ENCODE assay signal across 8 cellular contexts in genomic region chr10:132536964-132537712, GRCh38. TPM values are rescaled to one million over a fixed set of nuclear protein-coding genes. Genes with fewer than 3 reads are reported as not detected.
DNase-seq lines count a peak whose midpoint lies in the region; ATAC-seq, FAIRE-seq and TF ChIP-seq lines count a peak whose summit lies in the region.

No MANE protein-coding gene starts in this region.

- dilution Hi-C loops in keratinocyte (cut with MboI; ENCODE audit: extremely low pct_ligation_motif_present, low sequenced_read_pairs): no loop called here

- peak overlapping the region; percentile 68 for H3K4me3 Mint-ChIP-seq in central memory CD8-positive, alpha-beta T cell

- no peaks in the 10 kb centered on the region for H3K9me3 ChIP-seq in keratinocyte (ENCODE audit: control insufficient read depth, low read depth, low read length)

- peaks cover 11% of the 10 kb centered on the region for H3K79me2 ChIP-seq in keratinocyte (ENCODE audit: control insufficient read depth, insufficient read depth, low read length)

- peak overlapping the region; percentile 96 for H3K4me2 ChIP-seq in keratinocyte (ENCODE audit: control insufficient read depth, extremely low read depth, insufficient read depth, low read depth, low read length)

- DNase-seq in AG08395 (ENCODE audit: low spot score): peak; percentile 100
- DNase-seq in NCI-H2171 treated with DMSO at 0.1 percent for 48 hours (lab: John Stamatoyannopoulos, UW): peak; percentile 92
- peak; percentile 100 for DNase-seq in activated CD4-positive, CD25-positive, alpha-beta regulatory T cell treated with anti-CD3 and anti-CD28 coated beads, Interleukin-2, amount 50 U/mL, for 16 hours (ENCODE audit: low read depth, low spot score)
- peak; percentile 100 for DNase-seq in central memory CD8-positive, alpha-beta T cell (ENCODE audit: low spot score in 2 of 2)
- peak; percentile 98 for DNase-seq in keratinocyte (ENCODE audit: low read depth, low spot score)
- DNase-seq in stimulated activated CD4-positive, alpha-beta T cell treated with anti-CD3 and anti-CD28 coated beads, Interleukin-12 subunit alpha, Interleukin-12 subunit beta, amount 100 ng/mL, for 48 hours (ENCODE audit: low read depth in 2 of 3, low spot score in 1 of 3): peak; percentile 100

- FAIRE-seq in keratinocyte (lab: Jason Lieb, UNC): no peak

- H3K27me3 ChIP-seq in keratinocyte (ENCODE audit: control insufficient read depth, extremely low read depth, insufficient read depth, low read length): no peaks in the 10 kb centered on the region

- TF ChIP-seq CTCF in keratinocyte (optimal IDR thresholded peaks at IDR 0.05 in 1 of 3, IDR thresholded peaks at IDR 0.05 in 1 of 3, conservative IDR thresholded peaks at IDR 0.05 in 1 of 3; ENCODE audit: extremely low read depth in 1 of 3, insufficient read depth in 2 of 3, low read length in 3 of 3): peak in 1 of 3 experiments; percentile 25

- H2AFZ ChIP-seq in keratinocyte (ENCODE audit: control insufficient read depth, low read length): peak overlapping the region; percentile 71

- H3K36me3 ChIP-seq in keratinocyte (ENCODE audit: control insufficient read depth in 2 of 2, extremely low read depth in 1 of 2, insufficient read depth in 2 of 2, low read length in 2 of 2): no peaks in the 10 kb centered on the region

- no peaks in the 10 kb centered on the region for H3K9me1 ChIP-seq in keratinocyte (ENCODE audit: control insufficient read depth, extremely low read depth, insufficient read depth, low read length)

- H3K27me3 Mint-ChIP-seq in central memory CD8-positive, alpha-beta T cell: peaks cover 11% of the 10 kb centered on the region

- peak overlapping the region; percentile 67 to 76 (median 71) for H3K4me3 ChIP-seq in keratinocyte (ENCODE audit: control insufficient read depth in 2 of 3, extremely low read depth in 1 of 3, insufficient read depth in 2 of 3, low read depth in 1 of 3, low read length in 3 of 3)

- no peak overlapping the region for H3K27ac Mint-ChIP-seq in central memory CD8-positive, alpha-beta T cell (ENCODE audit: low read depth)

- ATAC-seq in GM18873 (IDR thresholded peaks at IDR 0.05; ENCODE audit: low FRiP score, unreplicated experiment): peak; percentile 85
- ATAC-seq in HG03135 (IDR thresholded peaks at IDR 0.05; ENCODE audit: unreplicated experiment): peak; percentile 87
- peak; percentile 91 for ATAC-seq in central memory CD8-positive, alpha-beta T cell (replicated peaks; ENCODE audit: extremely low read depth, poor library complexity, severe bottlenecking)

- peaks cover 8% of the 10 kb centered on the region for H3K36me3 Mint-ChIP-seq in central memory CD8-positive, alpha-beta T cell (ENCODE audit: insufficient read depth)

- peak overlapping the region; percentile 64 for H3K9ac ChIP-seq in keratinocyte (ENCODE audit: control insufficient read depth, extremely low read depth, insufficient read depth, low read length)

- peak overlapping the region; percentile 20 for H3K27ac ChIP-seq in keratinocyte (ENCODE audit: control insufficient read depth, insufficient read depth, low read length)

- H3K9me3 Mint-ChIP-seq in central memory CD8-positive, alpha-beta T cell: no peaks in the 10 kb centered on the region

- H3K4me1 ChIP-seq in keratinocyte (ENCODE audit: control insufficient read depth, extremely low read depth, insufficient read depth, low read length): peaks cover 28% of the 10 kb centered on the region

- H3K4me1 Mint-ChIP-seq in central memory CD8-positive, alpha-beta T cell: peaks cover 37% of the 10 kb centered on the region

- peaks cover 6% of the 10 kb centered on the region for H4K20me1 ChIP-seq in keratinocyte (ENCODE audit: control insufficient read depth, extremely low read depth, insufficient read depth, low read length)

RNA-seq across cellular contexts. Expression of gene INPP5A, which starts 0.4 kb away (rescaled TPM):
- 8.7 to 18.9 TPM (median 11.2 TPM) in 3 replicates for polyA plus RNA-seq in keratinocyte
- polyA plus RNA-seq in keratinocyte (2011; ENCODE audit: low read depth): 2.2 TPM
- polyA plus RNA-seq in keratinocyte (2011; cell fraction: cytosol; rRNA removed): 11.5 and 12.1 TPM in 2 replicates
- 6.2 and 8.2 TPM in 2 replicates for polyA plus RNA-seq in keratinocyte (2011; cell fraction: nucleus; rRNA removed)
- polyA plus RNA-seq in keratinocyte (2012; ENCODE audit: low replicate concordance): 7.7 and 13.5 TPM in 2 replicates
- polyA minus RNA-seq in keratinocyte: 14.7 to 20.5 TPM (median 15.0 TPM) in 3 replicates
- polyA minus RNA-seq in keratinocyte (2011; cell fraction: cytosol; rRNA and poly(A)+ RNA removed): 20.3 TPM
- polyA minus RNA-seq in keratinocyte (2011; cell fraction: nucleus; rRNA and poly(A)+ RNA removed): 4.7 and 8.1 TPM in 2 replicates

Comparison
In these comparisons a context has a peak if more than half of its experiments do, and no peak if none do; other contexts are left out.
1. Peak in every context shown above with its lines: DNase-seq, ATAC-seq, H3K4me3 ChIP-seq and H3K27ac ChIP-seq.